Comparison of ENCODE assay signal across 16 cellular contexts in the genomic region with DNA sequence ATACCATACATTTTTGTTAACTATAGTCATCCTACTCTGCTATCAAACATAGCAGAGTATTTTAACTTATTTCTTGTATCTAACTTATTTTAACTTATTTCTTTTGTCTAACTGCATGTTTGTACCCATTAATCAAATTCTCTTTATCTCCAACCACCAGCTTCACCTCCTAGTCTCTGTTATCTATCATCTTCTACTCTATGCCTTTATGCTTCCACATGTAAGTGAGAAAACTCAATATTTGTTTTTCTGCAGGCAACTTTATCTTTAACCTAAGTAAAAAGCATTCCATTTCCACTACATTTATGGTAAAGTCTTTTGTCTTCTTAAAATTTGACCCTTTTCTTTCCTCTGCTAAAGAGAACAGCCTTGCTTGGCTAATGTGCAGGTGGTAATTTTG.
"Had no signal": no experiment of that assay in that cellular context is flagged by ENCODE, and none has a peak within 500 bp of the region (broad histone marks: within the 10 kb centered on the region; RNA-seq: fewer than 3 reads in every experiment).

No MANE protein-coding gene starts in this region.

- DNase-seq: colonic mucosa; cortex of kidney; effector CD8-positive, alpha-beta T cell; effector memory CD8-positive, alpha-beta T cell; endodermal cell; foreskin keratinocyte; heart left ventricle; hypothalamus; left cardiac atrium; left lung; left ventricle myocardium superior; lower lobe of right lung; mesenchymal stem cell; mucosa of descending colon; naive B cell had no signal

- ATAC-seq: effector memory CD8-positive, alpha-beta T cell; foreskin keratinocyte; gastroesophageal sphincter; heart left ventricle; left cardiac atrium; left lung; left ventricle myocardium superior; lower lobe of right lung; mucosa of descending colon had no signal
